In the genomic region with DNA sequence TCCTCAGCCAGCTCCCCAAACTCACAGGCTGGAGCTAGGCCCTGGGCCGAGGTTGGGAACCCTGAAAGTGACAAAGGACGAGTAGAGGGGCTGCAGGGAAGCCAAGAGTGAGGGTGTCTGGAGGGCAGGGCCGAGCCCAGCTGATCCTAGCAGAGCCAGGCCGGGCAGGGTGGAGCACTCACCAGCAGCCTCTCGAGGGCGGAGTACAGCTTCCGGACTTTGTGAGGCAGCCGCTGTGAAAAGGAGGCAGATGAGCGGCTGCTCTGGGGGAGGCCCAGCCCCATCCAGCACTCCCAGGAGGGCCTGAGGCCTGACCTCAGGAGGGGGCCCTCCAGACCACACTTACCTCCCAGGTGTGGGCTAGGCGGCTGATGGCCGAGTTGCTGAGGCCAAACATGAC, we compare ENCODE assay signal across 1 cellular context.
TF ChIP-seq lines count a peak whose summit lies in the region.

No MANE protein-coding gene starts in this region.

TF ChIP-seq in HepG2, 621 proteins besides CTCF, POLR2A, EP300 and RAD21 (continued from another document):
- peak; percentile 89 for TF ChIP-seq ZNF770 (CRISPR knock-in tag; IDR thresholded peaks at IDR 0.05)
- TF ChIP-seq, protein P1, sequence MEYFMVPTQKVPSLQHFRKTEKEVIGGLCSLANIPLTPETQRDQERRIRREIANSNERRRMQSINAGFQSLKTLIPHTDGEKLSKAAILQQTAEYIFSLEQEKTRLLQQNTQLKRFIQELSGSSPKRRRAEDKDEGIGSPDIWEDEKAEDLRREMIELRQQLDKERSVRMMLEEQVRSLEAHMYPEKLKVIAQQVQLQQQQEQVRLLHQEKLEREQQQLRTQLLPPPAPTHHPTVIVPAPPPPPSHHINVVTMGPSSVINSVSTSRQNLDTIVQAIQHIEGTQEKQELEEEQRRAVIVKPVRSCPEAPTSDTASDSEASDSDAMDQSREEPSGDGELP (IDR thresholded peaks at IDR 0.05; ENCODE audit: borderline replicate concordance, low read depth): peak; percentile 70; the same call in 1 of the 2 replicates
